Comparison of ENCODE assay signal across 1 cellular context in genomic region chr10:6279540-6280267, GRCh38.
TF ChIP-seq lines count a peak whose summit lies in the region.

No MANE protein-coding gene starts in this region.

TF ChIP-seq in HepG2, 621 proteins besides CTCF, POLR2A, EP300 and RAD21 (continued from another document and continues in another):
- TF ChIP-seq RNF219 (CRISPR knock-in tag; IDR thresholded peaks at IDR 0.05) (no peak), RNF2 (conservative IDR thresholded peaks at IDR 0.05; ENCODE audit: low read depth) (0 out of 2 replicates have a peak, but pooled peaks have one; percentile 50), ZNF766 (CRISPR knock-in tag; IDR thresholded peaks at IDR 0.05; ENCODE audit: borderline replicate concordance) (no peak), GATA4 (IDR thresholded peaks at IDR 0.05; ENCODE audit: borderline replicate concordance, low read depth) (peak; percentile 47; the same call in 1 of the 2 replicates), JDP2 (CRISPR knock-in tag; IDR thresholded peaks at IDR 0.05; ENCODE audit: borderline replicate concordance) (no peak), ELF1 (CRISPR knock-in tag; IDR thresholded peaks at IDR 0.05) (0 out of 2 replicates have a peak, but pooled peaks have one; percentile 34), ZNF264 (CRISPR knock-in tag; IDR thresholded peaks at IDR 0.05) (0 out of 2 replicates have a peak, but pooled peaks have one; percentile 69), KMT2A (CRISPR knock-in tag; IDR thresholded peaks at IDR 0.05) (peak; percentile 59; the same call in 1 of the 2 replicates), MYNN (CRISPR knock-in tag; IDR thresholded peaks at IDR 0.05; ENCODE audit: low read depth) (no peak), HDAC2 (CRISPR knock-in tag; IDR thresholded peaks at IDR 0.05) (peak; percentile 47; the same call in 1 of the 2 replicates), EED (CRISPR knock-in tag; IDR thresholded peaks at IDR 0.05) (no peak), GLI4 (CRISPR knock-in tag; IDR thresholded peaks at IDR 0.05; ENCODE audit: borderline replicate concordance) (no peak), NR3C1 (CRISPR knock-in tag; IDR thresholded peaks at IDR 0.05) (no peak), RBFOX2 (IDR thresholded peaks at IDR 0.05; ENCODE audit: low read depth, low read length) (no peak), NFATC3 (CRISPR knock-in tag; IDR thresholded peaks at IDR 0.05) (no peak), RFX1 (IDR thresholded peaks at IDR 0.05) (no peak), ZZZ3 (CRISPR knock-in tag; IDR thresholded peaks at IDR 0.05; ENCODE audit: borderline replicate concordance) (no peak), KLF9 (CRISPR knock-in tag; IDR thresholded peaks at IDR 0.05; ENCODE audit: low read depth) (no peak), TCF7L2 (IDR thresholded peaks at IDR 0.05; ENCODE audit: low read depth, low read length) (no peak), ZMAT5 (CRISPR knock-in tag; IDR thresholded peaks at IDR 0.05; ENCODE audit: borderline replicate concordance, low read depth) (no peak), SOX6 (IDR thresholded peaks at IDR 0.05) (no peak), SOX6 (CRISPR knock-in tag; IDR thresholded peaks at IDR 0.05) (peak; percentile 79), ZNF430 (CRISPR knock-in tag; IDR thresholded peaks at IDR 0.05) (peak; percentile 71; the same call in 1 of the 2 replicates), ZNF383 (CRISPR knock-in tag; IDR thresholded peaks at IDR 0.05; ENCODE audit: borderline replicate concordance) (no peak), YEATS2 (CRISPR knock-in tag; IDR thresholded peaks at IDR 0.05; ENCODE audit: borderline replicate concordance) (peak; percentile 69; the same call in 1 of the 2 replicates), POGZ (CRISPR knock-in tag; IDR thresholded peaks at IDR 0.05) (peak; percentile 63), KDM3A (CRISPR knock-in tag; IDR thresholded peaks at IDR 0.05; ENCODE audit: low read depth) (no peak), SATB2 (CRISPR knock-in tag; IDR thresholded peaks at IDR 0.05) (no peak), PRMT3 (CRISPR knock-in tag; IDR thresholded peaks at IDR 0.05; ENCODE audit: borderline replicate concordance, low read depth) (no peak), HMGXB4 (CRISPR knock-in tag; IDR thresholded peaks at IDR 0.05; ENCODE audit: borderline replicate concordance in 1 of 2, low read depth in 1 of 2) (peak in 1 of 2 experiments; percentile 18; a peak in 1 of 4 replicates), NAIF1 (CRISPR knock-in tag; IDR thresholded peaks at IDR 0.05; ENCODE audit: borderline replicate concordance) (no peak), ZNF660 (CRISPR knock-in tag; IDR thresholded peaks at IDR 0.05; ENCODE audit: borderline replicate concordance, low read depth) (no peak), CREB1 (IDR thresholded peaks at IDR 0.05) (no peak), CREB1 (CRISPR knock-in tag; IDR thresholded peaks at IDR 0.05) (peak; percentile 68), AFF4 (CRISPR knock-in tag; IDR thresholded peaks at IDR 0.05) (no peak), TRIM24 (CRISPR knock-in tag; IDR thresholded peaks at IDR 0.05) (no peak), ZNF329 (CRISPR knock-in tag; IDR thresholded peaks at IDR 0.05; ENCODE audit: low read depth) (no peak)
- TF ChIP-seq, protein P1, sequence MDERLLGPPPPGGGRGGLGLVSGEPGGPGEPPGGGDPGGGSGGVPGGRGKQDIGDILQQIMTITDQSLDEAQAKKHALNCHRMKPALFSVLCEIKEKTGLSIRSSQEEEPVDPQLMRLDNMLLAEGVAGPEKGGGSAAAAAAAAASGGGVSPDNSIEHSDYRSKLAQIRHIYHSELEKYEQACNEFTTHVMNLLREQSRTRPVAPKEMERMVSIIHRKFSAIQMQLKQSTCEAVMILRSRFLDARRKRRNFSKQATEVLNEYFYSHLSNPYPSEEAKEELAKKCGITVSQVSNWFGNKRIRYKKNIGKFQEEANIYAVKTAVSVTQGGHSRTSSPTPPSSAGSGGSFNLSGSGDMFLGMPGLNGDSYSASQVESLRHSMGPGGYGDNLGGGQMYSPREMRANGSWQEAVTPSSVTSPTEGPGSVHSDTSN (CRISPR knock-in tag; IDR thresholded peaks at IDR 0.05) = no peak
- TF ChIP-seq, protein P2, sequence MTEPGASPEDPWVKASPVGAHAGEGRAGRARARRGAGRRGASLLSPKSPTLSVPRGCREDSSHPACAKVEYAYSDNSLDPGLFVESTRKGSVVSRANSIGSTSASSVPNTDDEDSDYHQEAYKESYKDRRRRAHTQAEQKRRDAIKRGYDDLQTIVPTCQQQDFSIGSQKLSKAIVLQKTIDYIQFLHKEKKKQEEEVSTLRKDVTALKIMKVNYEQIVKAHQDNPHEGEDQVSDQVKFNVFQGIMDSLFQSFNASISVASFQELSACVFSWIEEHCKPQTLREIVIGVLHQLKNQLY (CRISPR knock-in tag; IDR thresholded peaks at IDR 0.05) = 0 out of 2 replicates have a peak, but pooled peaks have one; percentile 17
- TF ChIP-seq, protein P3, sequence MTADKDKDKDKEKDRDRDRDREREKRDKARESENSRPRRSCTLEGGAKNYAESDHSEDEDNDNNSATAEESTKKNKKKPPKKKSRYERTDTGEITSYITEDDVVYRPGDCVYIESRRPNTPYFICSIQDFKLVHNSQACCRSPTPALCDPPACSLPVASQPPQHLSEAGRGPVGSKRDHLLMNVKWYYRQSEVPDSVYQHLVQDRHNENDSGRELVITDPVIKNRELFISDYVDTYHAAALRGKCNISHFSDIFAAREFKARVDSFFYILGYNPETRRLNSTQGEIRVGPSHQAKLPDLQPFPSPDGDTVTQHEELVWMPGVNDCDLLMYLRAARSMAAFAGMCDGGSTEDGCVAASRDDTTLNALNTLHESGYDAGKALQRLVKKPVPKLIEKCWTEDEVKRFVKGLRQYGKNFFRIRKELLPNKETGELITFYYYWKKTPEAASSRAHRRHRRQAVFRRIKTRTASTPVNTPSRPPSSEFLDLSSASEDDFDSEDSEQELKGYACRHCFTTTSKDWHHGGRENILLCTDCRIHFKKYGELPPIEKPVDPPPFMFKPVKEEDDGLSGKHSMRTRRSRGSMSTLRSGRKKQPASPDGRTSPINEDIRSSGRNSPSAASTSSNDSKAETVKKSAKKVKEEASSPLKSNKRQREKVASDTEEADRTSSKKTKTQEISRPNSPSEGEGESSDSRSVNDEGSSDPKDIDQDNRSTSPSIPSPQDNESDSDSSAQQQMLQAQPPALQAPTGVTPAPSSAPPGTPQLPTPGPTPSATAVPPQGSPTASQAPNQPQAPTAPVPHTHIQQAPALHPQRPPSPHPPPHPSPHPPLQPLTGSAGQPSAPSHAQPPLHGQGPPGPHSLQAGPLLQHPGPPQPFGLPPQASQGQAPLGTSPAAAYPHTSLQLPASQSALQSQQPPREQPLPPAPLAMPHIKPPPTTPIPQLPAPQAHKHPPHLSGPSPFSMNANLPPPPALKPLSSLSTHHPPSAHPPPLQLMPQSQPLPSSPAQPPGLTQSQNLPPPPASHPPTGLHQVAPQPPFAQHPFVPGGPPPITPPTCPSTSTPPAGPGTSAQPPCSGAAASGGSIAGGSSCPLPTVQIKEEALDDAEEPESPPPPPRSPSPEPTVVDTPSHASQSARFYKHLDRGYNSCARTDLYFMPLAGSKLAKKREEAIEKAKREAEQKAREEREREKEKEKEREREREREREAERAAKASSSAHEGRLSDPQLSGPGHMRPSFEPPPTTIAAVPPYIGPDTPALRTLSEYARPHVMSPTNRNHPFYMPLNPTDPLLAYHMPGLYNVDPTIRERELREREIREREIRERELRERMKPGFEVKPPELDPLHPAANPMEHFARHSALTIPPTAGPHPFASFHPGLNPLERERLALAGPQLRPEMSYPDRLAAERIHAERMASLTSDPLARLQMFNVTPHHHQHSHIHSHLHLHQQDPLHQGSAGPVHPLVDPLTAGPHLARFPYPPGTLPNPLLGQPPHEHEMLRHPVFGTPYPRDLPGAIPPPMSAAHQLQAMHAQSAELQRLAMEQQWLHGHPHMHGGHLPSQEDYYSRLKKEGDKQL (CRISPR knock-in tag; IDR thresholded peaks at IDR 0.05; ENCODE audit: low read depth) = no peak
- TF ChIP-seq, protein P4, sequence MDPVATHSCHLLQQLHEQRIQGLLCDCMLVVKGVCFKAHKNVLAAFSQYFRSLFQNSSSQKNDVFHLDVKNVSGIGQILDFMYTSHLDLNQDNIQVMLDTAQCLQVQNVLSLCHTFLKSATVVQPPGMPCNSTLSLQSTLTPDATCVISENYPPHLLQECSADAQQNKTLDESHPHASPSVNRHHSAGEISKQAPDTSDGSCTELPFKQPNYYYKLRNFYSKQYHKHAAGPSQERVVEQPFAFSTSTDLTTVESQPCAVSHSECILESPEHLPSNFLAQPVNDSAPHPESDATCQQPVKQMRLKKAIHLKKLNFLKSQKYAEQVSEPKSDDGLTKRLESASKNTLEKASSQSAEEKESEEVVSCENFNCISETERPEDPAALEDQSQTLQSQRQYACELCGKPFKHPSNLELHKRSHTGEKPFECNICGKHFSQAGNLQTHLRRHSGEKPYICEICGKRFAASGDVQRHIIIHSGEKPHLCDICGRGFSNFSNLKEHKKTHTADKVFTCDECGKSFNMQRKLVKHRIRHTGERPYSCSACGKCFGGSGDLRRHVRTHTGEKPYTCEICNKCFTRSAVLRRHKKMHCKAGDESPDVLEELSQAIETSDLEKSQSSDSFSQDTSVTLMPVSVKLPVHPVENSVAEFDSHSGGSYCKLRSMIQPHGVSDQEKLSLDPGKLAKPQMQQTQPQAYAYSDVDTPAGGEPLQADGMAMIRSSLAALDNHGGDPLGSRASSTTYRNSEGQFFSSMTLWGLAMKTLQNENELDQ (CRISPR knock-in tag; IDR thresholded peaks at IDR 0.05; ENCODE audit: borderline replicate concordance) = no peak
- TF ChIP-seq, protein P5, sequence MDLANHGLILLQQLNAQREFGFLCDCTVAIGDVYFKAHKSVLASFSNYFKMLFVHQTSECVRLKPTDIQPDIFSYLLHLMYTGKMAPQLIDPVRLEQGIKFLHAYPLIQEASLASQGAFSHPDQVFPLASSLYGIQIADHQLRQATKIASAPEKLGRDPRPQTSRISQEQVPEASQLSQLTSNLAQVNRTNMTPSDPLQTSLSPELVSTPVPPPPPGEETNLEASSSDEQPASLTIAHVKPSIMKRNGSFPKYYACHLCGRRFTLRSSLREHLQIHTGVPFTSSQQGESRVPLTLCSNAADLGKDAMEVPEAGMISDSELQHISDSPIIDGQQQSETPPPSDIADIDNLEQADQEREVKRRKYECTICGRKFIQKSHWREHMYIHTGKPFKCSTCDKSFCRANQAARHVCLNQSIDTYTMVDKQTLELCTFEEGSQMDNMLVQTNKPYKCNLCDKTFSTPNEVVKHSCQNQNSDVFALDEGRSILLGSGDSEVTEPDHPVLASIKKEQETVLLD (CRISPR knock-in tag; IDR thresholded peaks at IDR 0.05; ENCODE audit: low read depth) = no peak
